In the genomic region with DNA sequence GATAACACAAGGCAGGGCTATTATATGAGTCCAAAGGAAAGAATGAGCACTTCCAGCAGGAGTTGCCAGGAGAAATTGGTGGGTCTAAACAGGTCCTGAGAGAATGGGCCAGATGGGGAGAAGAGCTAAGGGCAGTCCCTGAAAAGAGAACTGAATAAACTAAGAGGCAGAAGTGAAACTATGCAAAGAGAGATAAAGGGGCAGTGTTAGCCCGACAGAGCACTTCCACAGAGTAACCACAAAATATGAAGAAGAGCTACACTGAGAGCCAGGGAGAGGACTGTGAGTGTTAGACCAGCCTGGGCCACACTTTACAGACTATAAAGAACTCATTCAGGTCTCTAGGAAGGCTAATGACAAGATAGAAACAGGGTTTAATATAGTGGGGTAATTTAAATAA, we compare ENCODE assay signal across 9 cellular contexts. TPM values are rescaled to one million over a fixed set of nuclear protein-coding genes. Genes with fewer than 3 reads are reported as not detected.
DNase-seq lines count a peak whose midpoint lies in the region; ATAC-seq and TF ChIP-seq lines count a peak whose summit lies in the region.
"Had no signal": no experiment of that assay in that cellular context is flagged by ENCODE, and none has a peak within 500 bp of the region (broad histone marks: within the 10 kb centered on the region; RNA-seq: fewer than 3 reads in every experiment).

No MANE protein-coding gene starts in this region.

- peaks cover 2 to 36% (median 10%) of the 10 kb centered on the region in 3 donors for H3K36me3 Mint-ChIP-seq in naive thymus-derived CD8-positive, alpha-beta T cell

- H3K27me3 Mint-ChIP-seq in naive thymus-derived CD8-positive, alpha-beta T cell: no peaks in the 10 kb centered on the region

- H3K9me3 Mint-ChIP-seq in naive thymus-derived CD8-positive, alpha-beta T cell: no peaks in the 10 kb centered on the region

- H3K27ac ChIP-seq in left lung (peak overlapping the region in 1 of 2 donors; percentile 13), tibial artery (no peak overlapping the region)

- peak; percentile 71 for DNase-seq in NAMALWA (ENCODE audit: low spot score)
- no peak for DNase-seq in left lung
- DNase-seq in SHP77 treated with DMSO at 0.1 percent for 48 hours (lab: John Stamatoyannopoulos, UW): no peak
- no peak for DNase-seq in tibial artery
- no peak for DNase-seq in naive thymus-derived CD8-positive, alpha-beta T cell
- no peak for DNase-seq in ecto neural progenitor cell (ENCODE audit: low spot score)

- intact Hi-C loops in left lung (cut with DNase I) (loop anchor here in 1 of 2 donors (5.0 kb wide), 1 partner anchor 154 kb away; no protein-coding TSS in a partner anchor), tibial artery (cut with DNase I; ENCODE audit: low total_unique reads) (no loop called here)

- no peak overlapping the region for H3K4me3 ChIP-seq in left lung
- H3K4me3 ChIP-seq in tibial artery: no peak overlapping the region

- H3K4me3 Mint-ChIP-seq in naive thymus-derived CD8-positive, alpha-beta T cell: no peak overlapping the region

- TF ChIP-seq CTCF in left lung (IDR thresholded peaks at IDR 0.05) (no peak), tibial artery (IDR thresholded peaks at IDR 0.05) (no peak)

- H3K36me3 ChIP-seq in left lung (no peaks in the 10 kb centered on the region), tibial artery (no peaks in the 10 kb centered on the region)

- H3K27me3 ChIP-seq in left lung (no peaks in the 10 kb centered on the region), tibial artery (no peaks in the 10 kb centered on the region)

- ATAC-seq in GM18517 (IDR thresholded peaks at IDR 0.05; ENCODE audit: unreplicated experiment) (peak; percentile 100), HG02610 (IDR thresholded peaks at IDR 0.05; ENCODE audit: unreplicated experiment) (peak; percentile 99), left lung (peak; percentile 67)
- no peak for ATAC-seq in naive thymus-derived CD8-positive, alpha-beta T cell
- ATAC-seq: HCT116 had no signal

- H3K27ac Mint-ChIP-seq in naive thymus-derived CD8-positive, alpha-beta T cell: peak overlapping the region in 2 of 10 donors; percentile 16 to 24

- POLR2A ChIA-PET in naive thymus-derived CD8-positive, alpha-beta T cell (lab: Charles Lee): no interaction called here

- H3K4me1 ChIP-seq in left lung (peaks cover 12 to 50% of the 10 kb centered on the region in 2 donors), tibial artery (no peaks in the 10 kb centered on the region)

- H3K9me3 ChIP-seq in left lung: no peaks in the 10 kb centered on the region
- H3K9me3 ChIP-seq in tibial artery: no peaks in the 10 kb centered on the region

- peaks cover 34 to 59% (median 43%) of the 10 kb centered on the region in 4 donors for H3K4me1 Mint-ChIP-seq in naive thymus-derived CD8-positive, alpha-beta T cell

RNA-seq across cellular contexts. Expression of gene RALGAPA2, which starts 43.8 kb away (rescaled TPM):
- total RNA-seq in left lung: 10 to 100 TPM; 55.4 to 79.8 TPM
- 10 to 100 TPM; 28.2 to 32.0 TPM for total RNA-seq in naive thymus-derived CD8-positive, alpha-beta T cell
- 1 to 10 TPM; 4.5 to 6.8 (median 5.8) TPM for polyA plus RNA-seq in naive thymus-derived CD8-positive, alpha-beta T cell

Comparison
In these comparisons a context has a peak if more than half of its experiments do, and no peak if none do; other contexts are left out.
1. ATAC-seq: peak in GM18517 (single experiment), HG02610 (single experiment) and left lung (single experiment); none in naive thymus-derived CD8-positive, alpha-beta T cell (0 of 2).